9 cellular contexts compared by ENCODE assay signal in genomic region chr1:203765029-203765837, GRCh38. TPM values are rescaled to one million over a fixed set of nuclear protein-coding genes. Genes with fewer than 3 reads are reported as not detected.
DNase-seq lines count a peak whose midpoint lies in the region; ATAC-seq and TF ChIP-seq lines count a peak whose summit lies in the region.
"Had no signal": no experiment of that assay in that cellular context is flagged by ENCODE, and none has a peak within 500 bp of the region (broad histone marks: within the 10 kb centered on the region; RNA-seq: fewer than 3 reads in every experiment).

Gene LAX1, plus strand, starts transcription at chr1:203765183. Its CDS starts 383 bp downstream, at chr1:203765566.

- TF ChIP-seq POLR2A in vagina (IDR thresholded peaks at IDR 0.05): no peak

- peak; percentile 53 to 65 for DNase-seq in activated CD8-positive, alpha-beta memory T cell treated with anti-CD3 and anti-CD28 coated beads for 1 hour (ENCODE audit: extremely low read depth in 1 of 2, low read depth in 1 of 2)
- DNase-seq in vagina (ENCODE audit: extremely low spot score in 2 of 2) (no peak), NCI-H526 (lab: John Stamatoyannopoulos, UW) (no peak), NCI-H345 (lab: John Stamatoyannopoulos, UW) (no peak), A172 (ENCODE audit: low spot score) (no peak)

- peak; percentile 77 for ATAC-seq in GM18873 (IDR thresholded peaks at IDR 0.05; ENCODE audit: low FRiP score, unreplicated experiment)
- ATAC-seq in HG03378 (IDR thresholded peaks at IDR 0.05; ENCODE audit: unreplicated experiment): peak; percentile 73

- H3K36me3 ChIP-seq in vagina: no peaks in the 10 kb centered on the region

- H3K4me1 ChIP-seq in mononuclear cell (ENCODE audit: insufficient read depth, low read length) (peaks cover 51% of the 10 kb centered on the region), vagina (peaks cover 24% of the 10 kb centered on the region)

- intact Hi-C loops in vagina (cut with DNase I): no loop called here

- no peak for TF ChIP-seq CTCF in vagina (IDR thresholded peaks at IDR 0.05)

- H3K27me3 ChIP-seq in mononuclear cell (ENCODE audit: insufficient read depth, low read length) (no peaks in the 10 kb centered on the region), vagina (no peaks in the 10 kb centered on the region)

- H3K27ac ChIP-seq in vagina: no peak within 1 kb of the TSS

- H3K4me3 ChIP-seq in mononuclear cell (ENCODE audit: low read length) (peak within 1 kb of the TSS; percentile 35), vagina (peak within 1 kb of the TSS; percentile 10 to 18)

- H3K9me3 ChIP-seq in mononuclear cell (ENCODE audit: low read depth, low read length) (no peaks in the 10 kb centered on the region), vagina (no peaks in the 10 kb centered on the region)

RNA-seq across cellular contexts. Expression of gene LAX1, which starts in this region (rescaled TPM):
- total RNA-seq in mononuclear cell (11.9 TPM), vagina (0.49 TPM)
- not detected in 2 replicates for total RNA-seq in A172 (2014; rRNA removed; shearing (Covaris generic))
- total RNA-seq: kidney epithelial cell had no signal

Comparison
In these comparisons a context has a peak if more than half of its experiments do, and no peak if none do; other contexts are left out.
1. DNase-seq: peak in activated CD8-positive, alpha-beta memory T cell treated with anti-CD3 and anti-CD28 coated beads for 1 hour (2 of 2); none in vagina (0 of 2), NCI-H526 (0 of 2), NCI-H345 (single experiment) and A172 (single experiment).